Comparison of ENCODE assay signal across 1 cellular context in genomic region chr5:72281764-72282499, GRCh38.
A peak's percentile ranks its signal among the peaks of the same experiment; 100 is the strongest.
TF ChIP-seq lines count a peak whose summit lies in the region.

No MANE protein-coding gene starts in this region.

TF ChIP-seq in HepG2, 621 proteins besides CTCF, POLR2A, EP300 and RAD21 (continued from another document):
- TF ChIP-seq, protein P1, sequence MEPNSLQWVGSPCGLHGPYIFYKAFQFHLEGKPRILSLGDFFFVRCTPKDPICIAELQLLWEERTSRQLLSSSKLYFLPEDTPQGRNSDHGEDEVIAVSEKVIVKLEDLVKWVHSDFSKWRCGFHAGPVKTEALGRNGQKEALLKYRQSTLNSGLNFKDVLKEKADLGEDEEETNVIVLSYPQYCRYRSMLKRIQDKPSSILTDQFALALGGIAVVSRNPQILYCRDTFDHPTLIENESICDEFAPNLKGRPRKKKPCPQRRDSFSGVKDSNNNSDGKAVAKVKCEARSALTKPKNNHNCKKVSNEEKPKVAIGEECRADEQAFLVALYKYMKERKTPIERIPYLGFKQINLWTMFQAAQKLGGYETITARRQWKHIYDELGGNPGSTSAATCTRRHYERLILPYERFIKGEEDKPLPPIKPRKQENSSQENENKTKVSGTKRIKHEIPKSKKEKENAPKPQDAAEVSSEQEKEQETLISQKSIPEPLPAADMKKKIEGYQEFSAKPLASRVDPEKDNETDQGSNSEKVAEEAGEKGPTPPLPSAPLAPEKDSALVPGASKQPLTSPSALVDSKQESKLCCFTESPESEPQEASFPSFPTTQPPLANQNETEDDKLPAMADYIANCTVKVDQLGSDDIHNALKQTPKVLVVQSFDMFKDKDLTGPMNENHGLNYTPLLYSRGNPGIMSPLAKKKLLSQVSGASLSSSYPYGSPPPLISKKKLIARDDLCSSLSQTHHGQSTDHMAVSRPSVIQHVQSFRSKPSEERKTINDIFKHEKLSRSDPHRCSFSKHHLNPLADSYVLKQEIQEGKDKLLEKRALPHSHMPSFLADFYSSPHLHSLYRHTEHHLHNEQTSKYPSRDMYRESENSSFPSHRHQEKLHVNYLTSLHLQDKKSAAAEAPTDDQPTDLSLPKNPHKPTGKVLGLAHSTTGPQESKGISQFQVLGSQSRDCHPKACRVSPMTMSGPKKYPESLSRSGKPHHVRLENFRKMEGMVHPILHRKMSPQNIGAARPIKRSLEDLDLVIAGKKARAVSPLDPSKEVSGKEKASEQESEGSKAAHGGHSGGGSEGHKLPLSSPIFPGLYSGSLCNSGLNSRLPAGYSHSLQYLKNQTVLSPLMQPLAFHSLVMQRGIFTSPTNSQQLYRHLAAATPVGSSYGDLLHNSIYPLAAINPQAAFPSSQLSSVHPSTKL (CRISPR knock-in tag; IDR thresholded peaks at IDR 0.05), result peak; percentile 68; the same call in 1 of the 2 replicates
- no peak for TF ChIP-seq ZNF225 (CRISPR knock-in tag; IDR thresholded peaks at IDR 0.05)
- TF ChIP-seq, protein P2, sequence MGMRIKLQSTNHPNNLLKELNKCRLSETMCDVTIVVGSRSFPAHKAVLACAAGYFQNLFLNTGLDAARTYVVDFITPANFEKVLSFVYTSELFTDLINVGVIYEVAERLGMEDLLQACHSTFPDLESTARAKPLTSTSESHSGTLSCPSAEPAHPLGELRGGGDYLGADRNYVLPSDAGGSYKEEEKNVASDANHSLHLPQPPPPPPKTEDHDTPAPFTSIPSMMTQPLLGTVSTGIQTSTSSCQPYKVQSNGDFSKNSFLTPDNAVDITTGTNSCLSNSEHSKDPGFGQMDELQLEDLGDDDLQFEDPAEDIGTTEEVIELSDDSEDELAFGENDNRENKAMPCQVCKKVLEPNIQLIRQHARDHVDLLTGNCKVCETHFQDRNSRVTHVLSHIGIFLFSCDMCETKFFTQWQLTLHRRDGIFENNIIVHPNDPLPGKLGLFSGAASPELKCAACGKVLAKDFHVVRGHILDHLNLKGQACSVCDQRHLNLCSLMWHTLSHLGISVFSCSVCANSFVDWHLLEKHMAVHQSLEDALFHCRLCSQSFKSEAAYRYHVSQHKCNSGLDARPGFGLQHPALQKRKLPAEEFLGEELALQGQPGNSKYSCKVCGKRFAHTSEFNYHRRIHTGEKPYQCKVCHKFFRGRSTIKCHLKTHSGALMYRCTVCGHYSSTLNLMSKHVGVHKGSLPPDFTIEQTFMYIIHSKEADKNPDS (CRISPR knock-in tag; IDR thresholded peaks at IDR 0.05), result no peak
- TF ChIP-seq SUZ12 (IDR thresholded peaks at IDR 0.05; ENCODE audit: low read depth, low read length), result no peak
- no peak for TF ChIP-seq ZNF230 (CRISPR knock-in tag; IDR thresholded peaks at IDR 0.05)
- no peak for TF ChIP-seq ZNF121 (CRISPR knock-in tag; IDR thresholded peaks at IDR 0.05)
- no peak for TF ChIP-seq RXRA (CRISPR knock-in tag; IDR thresholded peaks at IDR 0.05)
- TF ChIP-seq CEBPG (CRISPR knock-in tag; IDR thresholded peaks at IDR 0.05), result peak; percentile 92
- TF ChIP-seq MXD4 (CRISPR knock-in tag; IDR thresholded peaks at IDR 0.05), result no peak
- no peak for TF ChIP-seq ZNF7 (CRISPR knock-in tag; IDR thresholded peaks at IDR 0.05)
- no peak for TF ChIP-seq ZNF232 (CRISPR knock-in tag; IDR thresholded peaks at IDR 0.05; ENCODE audit: borderline replicate concordance)
- TF ChIP-seq, protein P3, sequence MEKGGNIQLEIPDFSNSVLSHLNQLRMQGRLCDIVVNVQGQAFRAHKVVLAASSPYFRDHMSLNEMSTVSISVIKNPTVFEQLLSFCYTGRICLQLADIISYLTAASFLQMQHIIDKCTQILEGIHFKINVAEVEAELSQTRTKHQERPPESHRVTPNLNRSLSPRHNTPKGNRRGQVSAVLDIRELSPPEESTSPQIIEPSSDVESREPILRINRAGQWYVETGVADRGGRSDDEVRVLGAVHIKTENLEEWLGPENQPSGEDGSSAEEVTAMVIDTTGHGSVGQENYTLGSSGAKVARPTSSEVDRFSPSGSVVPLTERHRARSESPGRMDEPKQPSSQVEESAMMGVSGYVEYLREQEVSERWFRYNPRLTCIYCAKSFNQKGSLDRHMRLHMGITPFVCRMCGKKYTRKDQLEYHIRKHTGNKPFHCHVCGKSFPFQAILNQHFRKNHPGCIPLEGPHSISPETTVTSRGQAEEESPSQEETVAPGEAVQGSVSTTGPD (CRISPR knock-in tag; IDR thresholded peaks at IDR 0.05), result no peak
- peak; percentile 51; the same call in 1 of the 2 replicates for TF ChIP-seq ATF7 (IDR thresholded peaks at IDR 0.05)
- TF ChIP-seq ATF7 (CRISPR knock-in tag; IDR thresholded peaks at IDR 0.05), result no peak
- peak; percentile 25; the same call in 1 of the 2 replicates for TF ChIP-seq FOXJ3 (CRISPR knock-in tag; IDR thresholded peaks at IDR 0.05; ENCODE audit: borderline replicate concordance)
- TF ChIP-seq BRF2 (CRISPR knock-in tag; IDR thresholded peaks at IDR 0.05), result no peak
- TF ChIP-seq FOXP1 (IDR thresholded peaks at IDR 0.05), result no peak
- no peak for TF ChIP-seq FOXP1 (CRISPR knock-in tag; IDR thresholded peaks at IDR 0.05)
- TF ChIP-seq KDM1A (CRISPR knock-in tag; IDR thresholded peaks at IDR 0.05), result no peak
- no peak for TF ChIP-seq CREB1 (IDR thresholded peaks at IDR 0.05)
- no peak for TF ChIP-seq CREB1 (CRISPR knock-in tag; IDR thresholded peaks at IDR 0.05)
- peak; percentile 88 for TF ChIP-seq CEBPB (IDR thresholded peaks at IDR 0.05; ENCODE audit: borderline replicate concordance, low read depth, low read length)
- 0 out of 2 replicates have a peak, but pooled peaks have one; percentile 26 for TF ChIP-seq NCOA2 (CRISPR knock-in tag; IDR thresholded peaks at IDR 0.05)
- TF ChIP-seq ZNF816 (CRISPR knock-in tag; IDR thresholded peaks at IDR 0.05; ENCODE audit: borderline replicate concordance), result no peak
- TF ChIP-seq ZNF891 (CRISPR knock-in tag; IDR thresholded peaks at IDR 0.05), result no peak
- TF ChIP-seq HMG20A (CRISPR knock-in tag; IDR thresholded peaks at IDR 0.05; ENCODE audit: borderline replicate concordance), result peak; percentile 41; the same call in 1 of the 2 replicates
- TF ChIP-seq BCL6 (CRISPR knock-in tag; IDR thresholded peaks at IDR 0.05), result peak; percentile 43; the same call in 1 of the 2 replicates
- no peak for TF ChIP-seq RFX1 (IDR thresholded peaks at IDR 0.05)
- peak; percentile 4; the same call in 1 of the 2 replicates for TF ChIP-seq SMC3 (IDR thresholded peaks at IDR 0.05; ENCODE audit: low read length)
- no peak for TF ChIP-seq ZFP36 (IDR thresholded peaks at IDR 0.05; ENCODE audit: borderline replicate concordance, low read depth, low read length, partially characterized antibody)
- TF ChIP-seq ZBTB44 (CRISPR knock-in tag; IDR thresholded peaks at IDR 0.05), result no peak
- no peak for TF ChIP-seq TAF1 (CRISPR knock-in tag; IDR thresholded peaks at IDR 0.05)
- TF ChIP-seq, protein P4, sequence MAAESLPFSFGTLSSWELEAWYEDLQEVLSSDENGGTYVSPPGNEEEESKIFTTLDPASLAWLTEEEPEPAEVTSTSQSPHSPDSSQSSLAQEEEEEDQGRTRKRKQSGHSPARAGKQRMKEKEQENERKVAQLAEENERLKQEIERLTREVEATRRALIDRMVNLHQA (CRISPR knock-in tag; IDR thresholded peaks at IDR 0.05), result peak; percentile 96; the same call in 1 of the 2 replicates
- no peak for TF ChIP-seq ZNF333 (CRISPR knock-in tag; IDR thresholded peaks at IDR 0.05; ENCODE audit: borderline replicate concordance)
- peak; percentile 44; the same call in 1 of the 2 replicates for TF ChIP-seq FOXA3 (CRISPR knock-in tag; IDR thresholded peaks at IDR 0.05)
- TF ChIP-seq, protein P5, sequence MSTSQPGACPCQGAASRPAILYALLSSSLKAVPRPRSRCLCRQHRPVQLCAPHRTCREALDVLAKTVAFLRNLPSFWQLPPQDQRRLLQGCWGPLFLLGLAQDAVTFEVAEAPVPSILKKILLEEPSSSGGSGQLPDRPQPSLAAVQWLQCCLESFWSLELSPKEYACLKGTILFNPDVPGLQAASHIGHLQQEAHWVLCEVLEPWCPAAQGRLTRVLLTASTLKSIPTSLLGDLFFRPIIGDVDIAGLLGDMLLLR (CRISPR knock-in tag; IDR thresholded peaks at IDR 0.05), result no peak
